9 cellular contexts compared by ENCODE assay signal in the genomic region with DNA sequence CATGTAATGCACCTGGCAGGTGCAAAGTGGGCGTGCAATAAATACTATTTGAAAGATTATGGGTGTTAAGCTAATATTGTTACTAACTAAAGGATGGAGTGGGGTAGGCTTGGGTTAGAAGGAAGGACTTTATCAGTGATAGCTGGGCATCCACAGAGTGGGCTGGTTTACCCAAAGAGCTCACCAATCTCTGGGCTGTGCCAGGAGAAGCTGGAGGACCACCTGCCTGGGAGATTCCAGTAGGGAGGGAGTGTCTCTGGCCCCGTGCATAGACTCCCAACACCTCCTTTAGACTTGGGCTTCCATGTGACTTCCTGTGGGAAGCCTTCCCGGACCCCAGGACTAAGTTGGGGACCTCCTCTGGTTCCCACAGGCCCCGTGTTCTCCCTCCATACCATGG. TPM values are rescaled to one million over a fixed set of nuclear protein-coding genes. Genes with fewer than 3 reads are reported as not detected.
DNase-seq lines count a peak whose midpoint lies in the region; ATAC-seq, FAIRE-seq and TF ChIP-seq lines count a peak whose summit lies in the region.
"Had no signal": no experiment of that assay in that cellular context is flagged by ENCODE, and none has a peak within 500 bp of the region (broad histone marks: within the 10 kb centered on the region; RNA-seq: fewer than 3 reads in every experiment).

No MANE protein-coding gene starts in this region.

- intact Hi-C loops in GM12878 (cut with micrococcal nuclease; ENCODE audit: unreplicated experiment): no loop called here

- H3K79me2 ChIP-seq in GM12878 (ENCODE audit: control insufficient read depth, insufficient read depth, low read length): no peaks in the 10 kb centered on the region
- no peaks in the 10 kb centered on the region for H3K79me2 ChIP-seq in neural progenitor cell (ENCODE audit: low read depth)

- TF ChIP-seq EP300 in GM12878 (IDR thresholded peaks at IDR 0.05; ENCODE audit: borderline replicate concordance in 1 of 2, control insufficient read depth in 1 of 2, low read depth in 2 of 2, low read length in 2 of 2): no peak

- TF ChIP-seq RAD21 in GM12878 (IDR thresholded peaks at IDR 0.05; ENCODE audit: insufficient read depth, low read depth, low read length): no peak

- H4K20me1 ChIP-seq in GM12878 (ENCODE audit: control insufficient read depth, insufficient read depth): no peaks in the 10 kb centered on the region
- H4K20me1 ChIP-seq in neural progenitor cell (ENCODE audit: low read depth): peaks cover 69% of the 10 kb centered on the region

- H3K9ac ChIP-seq in GM12878 (ENCODE audit: control insufficient read depth, insufficient read depth, low read length) (no peak overlapping the region), neural progenitor cell (no peak overlapping the region)

- DNase-seq in NCI-H146 (lab: John Stamatoyannopoulos, UW) (peak; percentile 33), NCI-H146 treated with DMSO at 0.1 percent for 48 hours (lab: John Stamatoyannopoulos, UW; ENCODE audit: unreplicated experiment) (no peak), GM12878 (ENCODE audit: low read depth, low spot score) (no peak), neural progenitor cell (ENCODE audit: low spot score) (no peak), NCI-H1694 treated with DMSO at 0.1 percent for 48 hours (lab: John Stamatoyannopoulos, UW) (no peak)
- DNase-seq: 8988T, upper lobe of right lung had no signal

- WGBS in GM12878 (ENCODE audit: insufficient coverage, insufficient replicate concordance, low lambda C conversion rate, missing lambda C conversion rate): 11% methylated on average over 4 of the region's 4 CpGs

- POLR2A ChIA-PET in GM12878 (lab: Charles Lee): no interaction called here

- RAD21 ChIA-PET in GM12878 (lab: Charles Lee; ENCODE audit: unreplicated experiment): no interaction called here

- SMC1A ChIA-PET in GM12878 (lab: Charles Lee; ENCODE audit: uncharacterized antibody, unreplicated experiment): no interaction called here

- H3K27ac Mint-ChIP-seq in neural progenitor cell: peak overlapping the region; percentile 99

- H3K27ac ChIP-seq in GM12878 (ENCODE audit: control insufficient read depth, insufficient read depth) (no peak overlapping the region), neural progenitor cell (no peak overlapping the region)

- H3K36me3 ChIP-seq in GM12878 (ENCODE audit: control insufficient read depth in 2 of 2, insufficient read depth in 2 of 2, low read length in 1 of 2) (no peaks in the 10 kb centered on the region), neural progenitor cell (no peaks in the 10 kb centered on the region)
- H3K36me3 ChIP-seq: upper lobe of right lung had no signal

- H3K4me2 ChIP-seq in GM12878 (ENCODE audit: control insufficient read depth, insufficient read depth) (peak overlapping the region; percentile 26; the same call in 1 of the 2 replicates), neural progenitor cell (peak overlapping the region; percentile 66)

- H3F3A ChIP-seq in neural progenitor cell (ENCODE audit: low read depth): peaks cover 27% of the 10 kb centered on the region

- in situ Hi-C loops in GM12878 (cut with MboI): no loop called here

- CTCF ChIA-PET in GM12878 (lab: Yijun Ruan, JAX): interaction anchor here (2.3 kb wide), 1 partner anchor 54 kb away, joined by 8 read pairs; the partner anchor contains the start of gene CERCAM

- TF ChIP-seq CTCF in GM12878 (IDR thresholded peaks at IDR 0.05 in 2 of 3, conservative IDR thresholded peaks at IDR 0.05 in 1 of 3; ENCODE audit: control insufficient read depth in 2 of 3, extremely low read depth in 1 of 3, insufficient read depth in 1 of 3, low read depth in 3 of 3, low read length in 3 of 3): no peak
- no peak for TF ChIP-seq CTCF in neural progenitor cell (IDR thresholded peaks at IDR 0.05)

- peaks cover 3% of the 10 kb centered on the region for H3K36me3 Mint-ChIP-seq in neural progenitor cell

- H3K9me3 Mint-ChIP-seq in neural progenitor cell: no peaks in the 10 kb centered on the region

- TF ChIP-seq POLR2A in GM12878 (IDR thresholded peaks at IDR 0.05; ENCODE audit: low read depth, low read length): no peak

- H3K4me3 Mint-ChIP-seq in neural progenitor cell: peak overlapping the region; percentile 72

- H2AFZ ChIP-seq in GM12878 (ENCODE audit: control insufficient read depth, low read depth, low read length) (peak overlapping the region; percentile 49; the same call in 1 of the 2 replicates), neural progenitor cell (replicated peaks) (no peak overlapping the region)

- H3K27me3 ChIP-seq in GM12878 (replicated peaks in 1 of 2; ENCODE audit: control insufficient read depth in 2 of 2, insufficient read depth in 2 of 2, low read length in 1 of 2) (no peaks in the 10 kb centered on the region), neural progenitor cell (peaks cover 97% of the 10 kb centered on the region)
- H3K27me3 ChIP-seq: upper lobe of right lung had no signal

- ATAC-seq in GM12878 (no peak), GM18861 (IDR thresholded peaks at IDR 0.05; ENCODE audit: unreplicated experiment) (no peak)

- H3K27me3 Mint-ChIP-seq in neural progenitor cell (ENCODE audit: insufficient read depth, low read depth): peaks cover 18% of the 10 kb centered on the region

- BruUV-seq in GM12878 (replicated peaks; lab: Mats Ljungman, UMichigan): no TSS peak

- no peak for FAIRE-seq in GM12878 (lab: Jason Lieb, UNC)
- FAIRE-seq: G401.6 had no signal

- H3K4me3 ChIP-seq in GM12878: no peak overlapping the region
- H3K4me3 ChIP-seq in neural progenitor cell: peak overlapping the region; percentile 12

- H3K4me1 Mint-ChIP-seq in neural progenitor cell: peaks cover 53% of the 10 kb centered on the region

- H3K4me1 ChIP-seq in GM12878 (ENCODE audit: control insufficient read depth, insufficient read depth, low read length) (peaks cover 7% of the 10 kb centered on the region), neural progenitor cell (peaks cover 6% of the 10 kb centered on the region)

- H3K9me3 ChIP-seq in GM12878 (replicated peaks; ENCODE audit: control insufficient read depth, insufficient read depth, low read length) (no peaks in the 10 kb centered on the region), neural progenitor cell (ENCODE audit: low read depth) (no peaks in the 10 kb centered on the region)
- H3K9me3 ChIP-seq: upper lobe of right lung had no signal

RNA-seq across cellular contexts. Expression of gene URM1, which starts 5.6 kb away (rescaled TPM):
- total RNA-seq in GM12878 (2013; cell fraction: nucleolus; rRNA removed): 13.1 and 14.6 TPM in 2 replicates
- total RNA-seq in GM12878 (2014; rRNA removed) (55.9 and 62.0 TPM in 2 replicates), GM12878 (2014; rRNA removed; fragmentation: Illumina TruSeq; extraction: Trizol) (27.8 and 31.4 TPM in 2 replicates), GM12878 (2021) (75.3 and 77.7 TPM in 2 replicates), neural progenitor cell (ENCODE audit: low replicate concordance) (10.3 and 21.7 TPM in 2 replicates)
- 42.6 TPM for polyA plus RNA-seq in GM12878 (2011; ENCODE audit: low read depth)
- polyA plus RNA-seq in GM12878 (2011; rRNA removed) (31.2 and 54.5 TPM in 2 replicates), GM12878 (2014; fragmentation: Illumina TruSeq; extraction: Trizol) (30.4 and 72.5 TPM in 2 replicates), GM12878 (2014; fragmentation: Nextera tagmentation; extraction: Ambion mirVana) (10 to 100 TPM in 1 of 2 experiments, 1 to 10 TPM in 1; 7.9 to 14.1 TPM), GM12878 (2014; rRNA removed) (75.8 and 76.2 TPM in 2 replicates), GM12878 (2016; fragmentation: Nextera tagmentation; extraction: Ambion mirVana) (10 to 100 TPM; 65.3 to 68.7 TPM)
- polyA plus RNA-seq in GM12878 (2011; cell fraction: cytosol; rRNA removed): 81.7 and 85.1 TPM in 2 replicates
- polyA plus RNA-seq in GM12878 (2011; cell fraction: nucleus; rRNA removed): 89.1 and 89.9 TPM in 2 replicates
- polyA plus RNA-seq in GM12878 (2012): 47.5 and 62.9 TPM in 2 replicates
- 30.6 and 52.0 TPM in 2 replicates for polyA minus RNA-seq in GM12878 (2011; rRNA and poly(A)+ RNA removed)
- polyA minus RNA-seq in GM12878 (2011; cell fraction: cytosol; rRNA and poly(A)+ RNA removed): 17.9 and 19.1 TPM in 2 replicates
- 6.9 and 12.4 TPM in 2 replicates for polyA minus RNA-seq in GM12878 (2011; cell fraction: nucleus; rRNA and poly(A)+ RNA removed)

RNA-seq across cellular contexts. Expression of gene SLC27A4, which starts 25.2 kb away (rescaled TPM):
- 8.9 and 9.4 TPM in 2 replicates for total RNA-seq in GM12878 (2013; cell fraction: nucleolus; rRNA removed)
- total RNA-seq in GM12878 (2014; rRNA removed) (9.8 and 14.0 TPM in 2 replicates), GM12878 (2014; rRNA removed; fragmentation: Illumina TruSeq; extraction: Trizol) (4.2 and 5.8 TPM in 2 replicates), GM12878 (2021) (13.5 and 13.9 TPM in 2 replicates), neural progenitor cell (ENCODE audit: low replicate concordance) (4.4 and 8.6 TPM in 2 replicates)
- 0.98 TPM for polyA plus RNA-seq in GM12878 (2011; ENCODE audit: low read depth)
- polyA plus RNA-seq in GM12878 (2011; rRNA removed) (1.5 and 4.4 TPM in 2 replicates), GM12878 (2014; fragmentation: Illumina TruSeq; extraction: Trizol) (2.0 and 5.5 TPM in 2 replicates), GM12878 (2014; fragmentation: Nextera tagmentation; extraction: Ambion mirVana) (1 to 10 TPM in 1 of 2 experiments, under 1 TPM in 1; 0.13 to 1.1 TPM), GM12878 (2014; rRNA removed) (9.4 and 12.9 TPM in 2 replicates), GM12878 (2016; fragmentation: Nextera tagmentation; extraction: Ambion mirVana) (10 to 100 TPM in 1 of 2 experiments, 1 to 10 TPM in 1; 9.4 to 12.1 TPM)
- 6.8 and 8.9 TPM in 2 replicates for polyA plus RNA-seq in GM12878 (2011; cell fraction: cytosol; rRNA removed)
- polyA plus RNA-seq in GM12878 (2011; cell fraction: nucleus; rRNA removed): 9.4 and 15.5 TPM in 2 replicates
- 3.2 and 4.0 TPM in 2 replicates for polyA plus RNA-seq in GM12878 (2012)
- polyA minus RNA-seq in GM12878 (2011; rRNA and poly(A)+ RNA removed): 7.6 and 11.6 TPM in 2 replicates
- polyA minus RNA-seq in GM12878 (2011; cell fraction: cytosol; rRNA and poly(A)+ RNA removed): 5.6 and 6.8 TPM in 2 replicates
- polyA minus RNA-seq in GM12878 (2011; cell fraction: nucleus; rRNA and poly(A)+ RNA removed): 3.0 and 7.6 TPM in 2 replicates

RNA-seq across cellular contexts. Expression of gene COQ4, which starts 42.9 kb away (rescaled TPM):
- total RNA-seq in GM12878 (2013; cell fraction: nucleolus; rRNA removed): 67.3 and 73.5 TPM in 2 replicates
- 57.6 and 64.1 TPM in 2 replicates for total RNA-seq in GM12878 (2014; rRNA removed)
- total RNA-seq in GM12878 (2014; rRNA removed; fragmentation: Illumina TruSeq; extraction: Trizol): 22.7 and 23.7 TPM in 2 replicates
- total RNA-seq in GM12878 (2021): 39.3 and 39.4 TPM in 2 replicates
- polyA plus RNA-seq in GM12878 (2011; ENCODE audit: low read depth): 13.2 TPM
- 23.7 and 37.9 TPM in 2 replicates for polyA plus RNA-seq in GM12878 (2011; rRNA removed)
- polyA plus RNA-seq in GM12878 (2011; cell fraction: cytosol; rRNA removed): 57.9 and 75.2 TPM in 2 replicates
- 70.3 and 89.4 TPM in 2 replicates for polyA plus RNA-seq in GM12878 (2011; cell fraction: nucleus; rRNA removed)
- 26.5 and 29.8 TPM in 2 replicates for polyA plus RNA-seq in GM12878 (2012)
- polyA plus RNA-seq in GM12878 (2014; fragmentation: Illumina TruSeq; extraction: Trizol): 12.4 and 23.9 TPM in 2 replicates
- polyA plus RNA-seq in GM12878 (2014; fragmentation: Nextera tagmentation; extraction: Ambion mirVana): 1 to 10 TPM; 3.8 to 9.1 TPM
- polyA plus RNA-seq in GM12878 (2014; rRNA removed): 61.6 and 62.2 TPM in 2 replicates
- 10 to 100 TPM; 60.5 to 61.1 TPM for polyA plus RNA-seq in GM12878 (2016; fragmentation: Nextera tagmentation; extraction: Ambion mirVana)
- 34.9 and 43.2 TPM in 2 replicates for polyA minus RNA-seq in GM12878 (2011; rRNA and poly(A)+ RNA removed)
- 11.8 and 19.8 TPM in 2 replicates for polyA minus RNA-seq in GM12878 (2011; cell fraction: cytosol; rRNA and poly(A)+ RNA removed)
- polyA minus RNA-seq in GM12878 (2011; cell fraction: nucleus; rRNA and poly(A)+ RNA removed): 24.5 and 43.3 TPM in 2 replicates
- total RNA-seq in neural progenitor cell (ENCODE audit: low replicate concordance): 16.8 and 39.0 TPM in 2 replicates

RNA-seq across cellular contexts. Expression of gene TRUB2, which starts 43.3 kb away (rescaled TPM):
- 14.1 and 15.2 TPM in 2 replicates for total RNA-seq in GM12878 (2013; cell fraction: nucleolus; rRNA removed)
- total RNA-seq in GM12878 (2014; rRNA removed) (38.5 and 38.9 TPM in 2 replicates), GM12878 (2014; rRNA removed; fragmentation: Illumina TruSeq; extraction: Trizol) (26.5 and 27.6 TPM in 2 replicates), GM12878 (2021) (43.2 TPM in 2 replicates), neural progenitor cell (ENCODE audit: low replicate concordance) (8.3 and 9.2 TPM in 2 replicates)
- polyA plus RNA-seq in GM12878 (2011; ENCODE audit: low read depth): 9.1 TPM
- polyA plus RNA-seq in GM12878 (2011; rRNA removed) (20.4 and 32.4 TPM in 2 replicates), GM12878 (2014; fragmentation: Illumina TruSeq; extraction: Trizol) (25.5 and 40.5 TPM in 2 replicates), GM12878 (2014; fragmentation: Nextera tagmentation; extraction: Ambion mirVana) (1 to 10 TPM; 2.8 to 5.5 TPM), GM12878 (2014; rRNA removed) (35.4 and 38.8 TPM in 2 replicates), GM12878 (2016; fragmentation: Nextera tagmentation; extraction: Ambion mirVana) (10 to 100 TPM; 64.9 to 70.5 TPM)
- 30.3 and 36.6 TPM in 2 replicates for polyA plus RNA-seq in GM12878 (2011; cell fraction: cytosol; rRNA removed)
- 12.1 and 17.2 TPM in 2 replicates for polyA plus RNA-seq in GM12878 (2011; cell fraction: nucleus; rRNA removed)
- polyA plus RNA-seq in GM12878 (2012): 21.7 and 23.6 TPM in 2 replicates
- polyA minus RNA-seq in GM12878 (2011; rRNA and poly(A)+ RNA removed): 20.5 and 35.6 TPM in 2 replicates
- 9.5 and 20.0 TPM in 2 replicates for polyA minus RNA-seq in GM12878 (2011; cell fraction: cytosol; rRNA and poly(A)+ RNA removed)
- 3.5 and 11.4 TPM in 2 replicates for polyA minus RNA-seq in GM12878 (2011; cell fraction: nucleus; rRNA and poly(A)+ RNA removed)

RNA-seq across cellular contexts. Expression of gene CERCAM, which starts 55.1 kb away (rescaled TPM):
- total RNA-seq in GM12878 (2013; cell fraction: nucleolus; rRNA removed): 14.8 and 17.0 TPM in 2 replicates
- total RNA-seq in GM12878 (2014; rRNA removed): 0.87 and 0.96 TPM in 2 replicates
- 0.31 and 0.46 TPM in 2 replicates for total RNA-seq in GM12878 (2014; rRNA removed; fragmentation: Illumina TruSeq; extraction: Trizol)
- 1.2 TPM in 2 replicates for total RNA-seq in GM12878 (2021)
- polyA plus RNA-seq in GM12878 (2011; ENCODE audit: low read depth): 1.8 TPM
- polyA plus RNA-seq in GM12878 (2011; rRNA removed): 3.2 and 6.7 TPM in 2 replicates
- 9.9 and 10.5 TPM in 2 replicates for polyA plus RNA-seq in GM12878 (2011; cell fraction: cytosol; rRNA removed)
- polyA plus RNA-seq in GM12878 (2011; cell fraction: nucleus; rRNA removed): 8.0 and 14.8 TPM in 2 replicates
- 3.7 and 4.2 TPM in 2 replicates for polyA plus RNA-seq in GM12878 (2012)
- polyA plus RNA-seq in GM12878 (2014; fragmentation: Illumina TruSeq; extraction: Trizol): 0.13 and 0.34 TPM in 2 replicates
- under 1 TPM; 0.05 TPM for polyA plus RNA-seq in GM12878 (2014; fragmentation: Nextera tagmentation; extraction: Ambion mirVana)
- 1.1 and 1.5 TPM in 2 replicates for polyA plus RNA-seq in GM12878 (2014; rRNA removed)
- 1 to 10 TPM in 1 of 2 experiments, under 1 TPM in 1; 0.45 to 1.1 TPM for polyA plus RNA-seq in GM12878 (2016; fragmentation: Nextera tagmentation; extraction: Ambion mirVana)
- 3.0 and 9.4 TPM in 2 replicates for polyA minus RNA-seq in GM12878 (2011; rRNA and poly(A)+ RNA removed)
- polyA minus RNA-seq in GM12878 (2011; cell fraction: cytosol; rRNA and poly(A)+ RNA removed): 3.4 and 4.8 TPM in 2 replicates
- polyA minus RNA-seq in GM12878 (2011; cell fraction: nucleus; rRNA and poly(A)+ RNA removed): 3.3 and 5.8 TPM in 2 replicates
- total RNA-seq in neural progenitor cell (ENCODE audit: low replicate concordance): 2.0 TPM in 1 of 2 replicates, not detected in the other
